Comparison of ENCODE assay signal across 8 cellular contexts in genomic region chr3:14401692-14402303, GRCh38. TPM values are rescaled to one million over a fixed set of nuclear protein-coding genes. Genes with fewer than 3 reads are reported as not detected.
DNase-seq lines count a peak whose midpoint lies in the region; ATAC-seq and TF ChIP-seq lines count a peak whose summit lies in the region.

No MANE protein-coding gene starts in this region.

- no peaks in the 10 kb centered on the region for H3K9me3 Mint-ChIP-seq in naive B cell

- H3K18ac ChIP-seq in IMR-90 (ENCODE audit: low read depth, low read length) = no peak overlapping the region

- dilution Hi-C loops in IMR-90 (cut with HindIII; ENCODE audit: low sequenced_read_pairs, unreplicated experiment) = no loop called here

- peaks cover 49 to 66% (median 65%) of the 10 kb centered on the region in 3 donors for H3K4me1 Mint-ChIP-seq in naive B cell

- peak overlapping the region; percentile 2; the same call in 1 of the 2 replicates for H3K4me2 ChIP-seq in IMR-90 (ENCODE audit: low read depth, low read length)

- CTCF ChIA-PET in IMR-90 (lab: Yijun Ruan, JAX) = interaction anchor here (0.7 kb wide), 1 partner anchor 43 kb away, joined by 3 read pairs; no protein-coding TSS in a partner anchor

- H4K91ac ChIP-seq in IMR-90 (ENCODE audit: insufficient read depth, low read depth, low read length) = peak overlapping the region; percentile 36

- 0 out of 3 replicates have a peak overlapping the region, but pooled peaks have one; percentile 55 for H2BK15ac ChIP-seq in IMR-90 (ENCODE audit: low read depth, low read length)

- H3K9me3 ChIP-seq in BE2C = no peaks in the 10 kb centered on the region
- no peaks in the 10 kb centered on the region for H3K9me3 ChIP-seq in IMR-90 (ENCODE audit: control insufficient read depth, insufficient read depth, low read length)

- H3K27me3 Mint-ChIP-seq in naive B cell = no peaks in the 10 kb centered on the region

- no peak overlapping the region for H3K14ac ChIP-seq in IMR-90 (replicated peaks; ENCODE audit: low read depth, low read length)

- H3K36me3 Mint-ChIP-seq in naive B cell = no peaks in the 10 kb centered on the region

- peaks cover 22 to 39% of the 10 kb centered on the region in 2 experiments for H3K79me1 ChIP-seq in IMR-90 (ENCODE audit: low read depth in 1 of 2, low read length in 2 of 2)

- peak overlapping the region; percentile 2; the same call in 1 of the 2 replicates for H3K9ac ChIP-seq in IMR-90 (ENCODE audit: low read depth, low read length)

- H3K4me3 ChIP-seq in BE2C (ENCODE audit: low read depth, low read length) = peak overlapping the region; percentile 74
- no peak overlapping the region for H3K4me3 ChIP-seq in IMR-90 (ENCODE audit: insufficient read depth, low read depth, low read length)

- no TSS peak for BruUV-seq in IMR-90 (replicated peaks; lab: Mats Ljungman, UMichigan)

- peak overlapping the region; percentile 49; the same call in 1 of the 2 replicates for H2AK5ac ChIP-seq in IMR-90 (ENCODE audit: low read depth, low read length)

- H3K4ac ChIP-seq in IMR-90 (ENCODE audit: low read depth, low read length) = no peak overlapping the region; the same call in 1 of the 2 replicates

- TF ChIP-seq POLR2A in IMR-90 (IDR thresholded peaks at IDR 0.05; ENCODE audit: low read depth, low read length) = no peak

- no peak for DNase-seq in BE2C
- DNase-seq in IMR-90 = no peak
- no peak for DNase-seq in naive B cell
- DNase-seq in NCI-H1417 treated with DMSO at 0.1 percent for 48 hours (lab: John Stamatoyannopoulos, UW) = no peak
- DNase-seq in DMS 273 treated with DMSO at 0.1 percent for 48 hours (lab: John Stamatoyannopoulos, UW) = no peak
- DNase-seq in NCI-H2171 treated with DMSO at 0.1 percent for 48 hours (lab: John Stamatoyannopoulos, UW) = no peak

- in situ Hi-C loops in IMR-90 (cut with MboI; ENCODE audit: low sequenced_read_pairs) = no loop called here

- H3K9me1 ChIP-seq in IMR-90 (ENCODE audit: insufficient read depth, low read length) = peaks cover 21% of the 10 kb centered on the region

- POLR2A ChIA-PET in IMR-90 (lab: Charles Lee; ENCODE audit: unreplicated experiment) = interaction anchor here (0.6 kb wide), 2 partner anchors 125 to 1657 kb away, joined by 3 to 6 read pairs; no protein-coding TSS in a partner anchor

- H3K27ac ChIP-seq in IMR-90 (ENCODE audit: insufficient read depth, low read length) (no peak overlapping the region; the same call in 1 of the 2 replicates), cingulate gyrus (ENCODE audit: low read depth, low read length) (peak overlapping the region; percentile 12)

- H2AFZ ChIP-seq in IMR-90 (replicated peaks; ENCODE audit: low read length, poor library complexity) = peak overlapping the region; percentile 64

- ATAC-seq in IMR-90 (ENCODE audit: low read depth) (no peak), naive B cell (ENCODE audit: low read depth in 2 of 2) (no peak), GM18873 (IDR thresholded peaks at IDR 0.05; ENCODE audit: low FRiP score, unreplicated experiment) (no peak)

- peaks cover 35% of the 10 kb centered on the region for H4K20me1 ChIP-seq in IMR-90 (ENCODE audit: insufficient read depth, low read length)

- TF ChIP-seq CTCF in BE2C (IDR thresholded peaks at IDR 0.05; ENCODE audit: low read depth, low read length) (no peak), IMR-90 (conservative IDR thresholded peaks at IDR 0.05; ENCODE audit: low read depth, low read length) (no peak)

- H3K27ac Mint-ChIP-seq in naive B cell = peak overlapping the region; percentile 80 to 98 (median 97)

- H4K5ac ChIP-seq in IMR-90 (ENCODE audit: low read depth, low read length) = peak overlapping the region; percentile 58

- peak overlapping the region; percentile 58; the same call in 1 of the 2 replicates for H2BK120ac ChIP-seq in IMR-90 (ENCODE audit: low read depth, low read length)

- 46% methylated on average over 10 of the region's 22 CpGs; no CpG with 5 or more reads in 1 of the 2 experiments for WGBS in IMR-90 (ENCODE audit: extremely low coverage in 2 of 2, insufficient read length in 1 of 2), 2 experiments

- H3K27me3 ChIP-seq in BE2C (no peaks in the 10 kb centered on the region), IMR-90 (ENCODE audit: control insufficient read depth, insufficient read depth, low read length) (no peaks in the 10 kb centered on the region)

- peak overlapping the region; percentile 70 for H2AK9ac ChIP-seq in IMR-90 (replicated peaks; ENCODE audit: low read depth, low read length, poor library complexity)

- H2BK5ac ChIP-seq in IMR-90 (ENCODE audit: low read depth, low read length, poor library complexity, severe bottlenecking) = no peak overlapping the region

- intact Hi-C loops in IMR-90 (cut with micrococcal nuclease) = loop anchor here (2.0 kb wide), 3 partner anchors 51 to 141 kb away; no protein-coding TSS in a partner anchor

- H3K4me3 Mint-ChIP-seq in naive B cell = peak overlapping the region; percentile 88 to 98 (median 97)

- H3K4me1 ChIP-seq in BE2C (no peaks in the 10 kb centered on the region), IMR-90 (ENCODE audit: control insufficient read depth, insufficient read depth, low read length) (peaks cover 19% of the 10 kb centered on the region)

- H2BK20ac ChIP-seq in IMR-90 (ENCODE audit: low read depth, low read length) = 0 out of 2 replicates have a peak overlapping the region, but pooled peaks have one; percentile 0

- H3K23ac ChIP-seq in IMR-90 (ENCODE audit: low read depth, low read length) = no peak overlapping the region

- H3K56ac ChIP-seq in IMR-90 (ENCODE audit: extremely low read depth, insufficient read depth, low read length) = no peak overlapping the region

- H4K8ac ChIP-seq in IMR-90 (ENCODE audit: low read depth in 2 of 2, low read length in 2 of 2) = peak overlapping the region; percentile 10 to 19; a peak in 2 of 4 replicates

- no peak for TF ChIP-seq RAD21 in IMR-90 (IDR thresholded peaks at IDR 0.05; ENCODE audit: low read length)

- H3K36me3 ChIP-seq in BE2C = no peaks in the 10 kb centered on the region
- peaks cover 2% of the 10 kb centered on the region for H3K36me3 ChIP-seq in IMR-90 (ENCODE audit: control insufficient read depth, insufficient read depth, low read length)

TF ChIP-seq in IMR-90, 13 proteins besides CTCF, POLR2A, EP300 and RAD21:
- TF ChIP-seq CHD1 (IDR thresholded peaks at IDR 0.05; ENCODE audit: low read depth, low read length) (no peak), MXI1 (IDR thresholded peaks at IDR 0.05; ENCODE audit: borderline replicate concordance, low read depth, low read length) (no peak)

RNA-seq across cellular contexts. Expression of gene SLC6A6, which starts 0.6 kb away (rescaled TPM):
- polyA plus RNA-seq in BE2C (2012; ENCODE audit: insufficient read depth, insufficient read length, low read depth) = 12.8 TPM
- 29.9 and 32.5 TPM in 2 replicates for total RNA-seq in IMR-90 (2012; rRNA removed)
- polyA plus RNA-seq in IMR-90 (2012; rRNA removed) (39.3 and 39.4 TPM in 2 replicates), naive B cell (ENCODE audit: low read depth in 6 of 6) (1 to 10 TPM; 4.7 to 9.1 (median 6.2) TPM)
- 14.9 and 24.2 TPM in 2 replicates for polyA plus RNA-seq in IMR-90 (2012; cell fraction: cytosol; rRNA removed)
- 70.6 and 99.2 TPM in 2 replicates for polyA plus RNA-seq in IMR-90 (2012; cell fraction: nucleus; rRNA removed; ENCODE audit: low replicate concordance)
